Comparison of ENCODE assay signal across 15 cellular contexts in genomic region chr6:25302156-25302555, GRCh38. TPM values are rescaled to one million over a fixed set of nuclear protein-coding genes. Genes with fewer than 3 reads are reported as not detected.
DNase-seq lines count a peak whose midpoint lies in the region; ATAC-seq and TF ChIP-seq lines count a peak whose summit lies in the region.
"Had no signal": no experiment of that assay in that cellular context is flagged by ENCODE, and none has a peak within 500 bp of the region (broad histone marks: within the 10 kb centered on the region; RNA-seq: fewer than 3 reads in every experiment).

No MANE protein-coding gene starts in this region.

- H3K4me1 ChIP-seq in OCI-LY7 (ENCODE audit: insufficient read depth, low read length, poor library complexity, severe bottlenecking) = peaks cover 92% of the 10 kb centered on the region
- H3K4me1 ChIP-seq in gastroesophageal sphincter = peaks cover 0 to 22% (median 11%) of the 10 kb centered on the region in 3 donors

- H3K27ac Mint-ChIP-seq in stimulated activated memory B cell treated with anti-CD40 and anti-IgM and Interleukin-4, amounts not matched to agents 10 μg/mL and 1 μg/mL and 100 μg/mL, for 72 hours = peak overlapping the region; percentile 27
- H3K27ac Mint-ChIP-seq: activated naive CD8-positive, alpha-beta T cell treated with anti-CD3 and anti-CD28 coated beads for 36 hours; nephron progenitor cell had no signal

- H3K4me2 ChIP-seq in OCI-LY7 (ENCODE audit: low read length) = peak overlapping the region; percentile 78
- H3K4me2 ChIP-seq: BLaER1 had no signal

- H2AFZ ChIP-seq in OCI-LY7 (ENCODE audit: low read length) = no peak overlapping the region

- H3K36me3 ChIP-seq in OCI-LY7 (ENCODE audit: insufficient read depth, low read length) (peaks cover 8% of the 10 kb centered on the region; the same call in 1 of the 2 replicates), gastroesophageal sphincter (no peaks in the 10 kb centered on the region)
- H3K36me3 ChIP-seq: BLaER1 had no signal

- TF ChIP-seq CTCF in OCI-LY7 (conservative IDR thresholded peaks at IDR 0.05; ENCODE audit: low read length) (no peak), gastroesophageal sphincter (IDR thresholded peaks at IDR 0.05) (no peak)

- peaks cover 92% of the 10 kb centered on the region for H3K79me2 ChIP-seq in OCI-LY7 (ENCODE audit: insufficient read depth, low read depth, low read length)

- TF ChIP-seq EP300 in gastroesophageal sphincter (IDR thresholded peaks at IDR 0.05) = no peak

- H3K27me3 ChIP-seq in gastroesophageal sphincter = no peaks in the 10 kb centered on the region
- H3K27me3 ChIP-seq: BLaER1 had no signal

- no peaks in the 10 kb centered on the region for H3K9me3 ChIP-seq in OCI-LY7 (ENCODE audit: low read length)
- no peaks in the 10 kb centered on the region for H3K9me3 ChIP-seq in gastroesophageal sphincter

- DNase-seq in DMS79 treated with DMSO at 0.1 percent for 48 hours (lab: John Stamatoyannopoulos, UW) (peak; percentile 95), OCI-LY7 (ENCODE audit: low spot score) (no peak), HuH-7 (ENCODE audit: low spot score) (no peak)
- DNase-seq: activated CD4-positive, alpha-beta T cell treated with anti-CD3 and anti-CD28 coated beads, Interleukin-2, amount 50 U/mL, for 48 hours; activated naive CD8-positive, alpha-beta T cell treated with anti-CD3 and anti-CD28 coated beads for 36 hours; activated T-cell treated with anti-CD3 and anti-CD28 coated beads, Interleukin-2, amount 50 U/mL, for 4 hours; DND-41; NCI-H1694 treated with DMSO at 0.1 percent for 48 hours; NCI-H526; nephron progenitor cell had no signal

- BruUV-seq in OCI-LY7 (replicated peaks; lab: Mats Ljungman, UMichigan) = no TSS peak

- H3K9me3 Mint-ChIP-seq in stimulated activated memory B cell treated with anti-CD40 and anti-IgM and Interleukin-4, amounts not matched to agents 10 μg/mL and 1 μg/mL and 100 μg/mL, for 72 hours = no peaks in the 10 kb centered on the region
- H3K9me3 Mint-ChIP-seq: activated naive CD8-positive, alpha-beta T cell treated with anti-CD3 and anti-CD28 coated beads for 36 hours; activated T-cell treated with anti-CD3 and anti-CD28 coated beads, Interleukin-2, amount 50 U/mL, for 4 hours had no signal

- peaks cover 22% of the 10 kb centered on the region for H3K4me1 Mint-ChIP-seq in stimulated activated memory B cell treated with anti-CD40 and anti-IgM and Interleukin-4, amounts not matched to agents 10 μg/mL and 1 μg/mL and 100 μg/mL, for 72 hours

- WGBS in gastroesophageal sphincter (ENCODE audit: low coverage in 1 of 2), 2 donors = 50 to 89% methylated on average over 1 of the region's 1 CpG

- CTCF ChIA-PET in OCI-LY7 (lab: Charles Lee; ENCODE audit: unreplicated experiment) = interaction anchor here (1.4 kb wide), 1 partner anchor 23 kb away, joined by 7 read pairs; the partner anchor contains the start of gene CARMIL1

- no peak overlapping the region for H3K4me3 Mint-ChIP-seq in stimulated activated memory B cell treated with anti-CD40 and anti-IgM and Interleukin-4, amounts not matched to agents 10 μg/mL and 1 μg/mL and 100 μg/mL, for 72 hours
- H3K4me3 Mint-ChIP-seq: activated naive CD8-positive, alpha-beta T cell treated with anti-CD3 and anti-CD28 coated beads for 36 hours; activated T-cell treated with anti-CD3 and anti-CD28 coated beads, Interleukin-2, amount 50 U/mL, for 4 hours; nephron progenitor cell had no signal

- peak overlapping the region; percentile 50 for H3K4me3 ChIP-seq in OCI-LY7 (ENCODE audit: low read depth, low read length, poor library complexity, severe bottlenecking)
- no peak overlapping the region for H3K4me3 ChIP-seq in gastroesophageal sphincter
- H3K4me3 ChIP-seq: BLaER1 had no signal

- no peaks in the 10 kb centered on the region for H3K36me3 Mint-ChIP-seq in stimulated activated memory B cell treated with anti-CD40 and anti-IgM and Interleukin-4, amounts not matched to agents 10 μg/mL and 1 μg/mL and 100 μg/mL, for 72 hours
- H3K36me3 Mint-ChIP-seq: activated naive CD8-positive, alpha-beta T cell treated with anti-CD3 and anti-CD28 coated beads for 36 hours had no signal

- intact Hi-C loops in OCI-LY7 (cut with micrococcal nuclease; ENCODE audit: unreplicated experiment) = loop anchor here (5.0 kb wide), 1 partner anchor 805 kb away; no protein-coding TSS in a partner anchor

- ATAC-seq in gastroesophageal sphincter (no peak), HG03439 (IDR thresholded peaks at IDR 0.05; ENCODE audit: unreplicated experiment) (no peak), GM21515 (IDR thresholded peaks at IDR 0.05; ENCODE audit: unreplicated experiment) (no peak)
- ATAC-seq in stimulated activated memory B cell treated with anti-CD40 and anti-IgM and Interleukin-4, amounts not matched to agents 10 μg/mL and 1 μg/mL and 100 μg/mL, for 72 hours = no peak

- no peaks in the 10 kb centered on the region for H3K27me3 Mint-ChIP-seq in stimulated activated memory B cell treated with anti-CD40 and anti-IgM and Interleukin-4, amounts not matched to agents 10 μg/mL and 1 μg/mL and 100 μg/mL, for 72 hours
- H3K27me3 Mint-ChIP-seq: activated naive CD8-positive, alpha-beta T cell treated with anti-CD3 and anti-CD28 coated beads for 36 hours had no signal

- H3K27ac ChIP-seq in OCI-LY7 (ENCODE audit: low read depth, low read length, poor library complexity, severe bottlenecking) = peak overlapping the region; percentile 85
- peak overlapping the region in 3 of 4 donors; percentile 41 to 66 (median 61) for H3K27ac ChIP-seq in gastroesophageal sphincter
- H3K27ac ChIP-seq: BLaER1 had no signal

- H4K20me1 ChIP-seq in OCI-LY7 (ENCODE audit: insufficient read depth, low read length) = peaks cover 18% of the 10 kb centered on the region; the same call in 1 of the 2 replicates
- H4K20me1 ChIP-seq: BLaER1 had no signal

- H3K9me2 ChIP-seq in OCI-LY7 (ENCODE audit: insufficient read depth, low read length) = no peaks in the 10 kb centered on the region

- POLR2A ChIA-PET in OCI-LY7 (lab: Charles Lee) = interaction anchor here (0.7 to 2.8 kb wide), 9 partner anchors 8 to 137 kb away, joined by 3 to 15 read pairs (median 5); no protein-coding TSS in a partner anchor

- TF ChIP-seq POLR2A in gastroesophageal sphincter (IDR thresholded peaks at IDR 0.05) = no peak

RNA-seq across cellular contexts. Expression of gene CARMIL1, which starts 23.0 kb away (rescaled TPM):
- total RNA-seq in OCI-LY7 (2014; rRNA removed; shearing (Covaris generic)) = 21.8 and 25.5 TPM in 2 replicates
- 39.1 and 40.1 TPM in 2 replicates for total RNA-seq in OCI-LY7 (2022)
- 10 to 100 TPM in 3 of 4 donors, 1 to 10 TPM in 1; 6.2 to 17.2 (median 11.5) TPM for total RNA-seq in gastroesophageal sphincter
